24 cellular contexts compared by ENCODE assay signal in genomic region chr2:222076978-222077690, GRCh38.
A peak's percentile ranks its signal among the peaks of the same experiment; 100 is the strongest.
DNase-seq lines count a peak whose midpoint lies in the region; ATAC-seq and TF ChIP-seq lines count a peak whose summit lies in the region.
"Had no signal": no experiment of that assay in that cellular context is flagged by ENCODE, and none has a peak within 500 bp of the region (broad histone marks: within the 10 kb centered on the region; RNA-seq: fewer than 3 reads in every experiment).

No MANE protein-coding gene starts in this region.

- 0 out of 2 replicates have a peak, but pooled peaks cover 2% of the 10 kb centered on the region for H3K27me3 ChIP-seq in Karpas-422 (ENCODE audit: low read length)

- POLR2A ChIA-PET in activated CD4-positive, alpha-beta T cell treated with anti-CD3 and anti-CD28 coated beads for 36 hours (lab: Charles Lee): no interaction called here

- peaks cover 15% of the 10 kb centered on the region for H3K27me3 Mint-ChIP-seq in activated CD4-positive, alpha-beta T cell treated with anti-CD3 and anti-CD28 coated beads for 36 hours
- H3K27me3 Mint-ChIP-seq: central memory CD8-positive, alpha-beta T cell had no signal

- no peaks in the 10 kb centered on the region for H3K4me1 Mint-ChIP-seq in activated CD4-positive, alpha-beta T cell treated with anti-CD3 and anti-CD28 coated beads for 36 hours
- H3K4me1 Mint-ChIP-seq: central memory CD8-positive, alpha-beta T cell had no signal

- no peak overlapping the region for H3K27ac Mint-ChIP-seq in activated CD4-positive, alpha-beta T cell treated with anti-CD3 and anti-CD28 coated beads for 36 hours
- H3K27ac Mint-ChIP-seq: activated CD4-positive, alpha-beta memory T cell treated with anti-CD3 and anti-CD28 coated beads for 36 hours; T-helper 1 cell treated with Interleukin-12 subunit alpha and Interleukin-12 subunit beta and Interleukin-4 antibody, amounts not matched to agents 30 μg/mL and 1 μg/mL, for 36 hours had no signal

- no peaks in the 10 kb centered on the region for H3K9me3 ChIP-seq in Karpas-422 (ENCODE audit: low read length)
- H3K9me3 ChIP-seq: lower lobe of right lung, stomach, transverse colon had no signal

- peak; percentile 14 for DNase-seq in EH (ENCODE audit: low read depth)
- DNase-seq in KBM-7: peak; percentile 53
- peak; percentile 84 for DNase-seq in NOMO-1 treated with DMSO at 0.1 percent for 48 hours (lab: John Stamatoyannopoulos, UW; ENCODE audit: unreplicated experiment)
- DNase-seq in astrocyte of the spinal cord (ENCODE audit: low read depth, low spot score): peak; percentile 73
- no peak for DNase-seq in activated CD4-positive, alpha-beta T cell treated with anti-CD3 and anti-CD28 coated beads for 36 hours
- no peak for DNase-seq in Karpas-422
- DNase-seq in NCI-H2227 treated with DMSO at 0.1 percent for 48 hours (lab: John Stamatoyannopoulos, UW): no peak
- DNase-seq: activated CD4-positive, alpha-beta memory T cell treated with anti-CD3 and anti-CD28 coated beads for 36 hours; activated naive CD4-positive, alpha-beta T cell; activated T-cell treated with anti-CD3 and anti-CD28 coated beads for 4 hours; amygdala; DMS53; dorsolateral prefrontal cortex; foreskin keratinocyte; hippocampal formation; lower lobe of right lung; NCI-H1436; Right ventricle myocardium superior; stomach; transverse colon; WERI-Rb-1 had no signal

- no peak overlapping the region for H3K4me3 ChIP-seq in astrocyte of the spinal cord (ENCODE audit: low read depth, low read length)
- H3K4me3 ChIP-seq in Karpas-422 (ENCODE audit: low read length): no peak overlapping the region
- H3K4me3 ChIP-seq: dorsolateral prefrontal cortex, lower lobe of right lung, stomach, transverse colon had no signal

- no peaks in the 10 kb centered on the region for H3K36me3 ChIP-seq in Karpas-422 (ENCODE audit: insufficient read depth, low read length)
- H3K36me3 ChIP-seq: lower lobe of right lung, stomach, transverse colon, WERI-Rb-1 had no signal

- H3K79me2 ChIP-seq in Karpas-422 (ENCODE audit: low read length): no peaks in the 10 kb centered on the region

- no peaks in the 10 kb centered on the region for H4K20me1 ChIP-seq in Karpas-422 (ENCODE audit: insufficient read depth, low read depth, low read length)

- H3K9ac ChIP-seq in Karpas-422 (ENCODE audit: low read length): no peak overlapping the region

- intact Hi-C loops in activated CD4-positive, alpha-beta T cell treated with anti-CD3 and anti-CD28 coated beads for 36 hours (cut with DNase I, micrococcal nuclease): no loop called here

- H3K4me1 ChIP-seq in Karpas-422 (ENCODE audit: low read length): no peaks in the 10 kb centered on the region
- H3K4me1 ChIP-seq: foreskin keratinocyte, lower lobe of right lung, stomach, transverse colon had no signal

- ATAC-seq in activated CD4-positive, alpha-beta T cell treated with anti-CD3 and anti-CD28 coated beads for 36 hours: no peak
- no peak for ATAC-seq in GM21529 (IDR thresholded peaks at IDR 0.05; ENCODE audit: unreplicated experiment)
- ATAC-seq: foreskin keratinocyte, lower lobe of right lung had no signal

- no peak overlapping the region for H2AFZ ChIP-seq in Karpas-422 (ENCODE audit: low read length)

- CTCF ChIA-PET in activated CD4-positive, alpha-beta T cell treated with anti-CD3 and anti-CD28 coated beads for 36 hours (lab: Charles Lee): no interaction called here

- no peak for TF ChIP-seq CTCF in astrocyte of the spinal cord (IDR thresholded peaks at IDR 0.05; ENCODE audit: low read depth, low read length)

- in situ Hi-C loops in KBM-7 (cut with MboI; ENCODE audit: low pct_unique_long_range_greater_than_20kb, low sequenced_read_pairs): no loop called here
- in situ Hi-C loops in astrocyte of the spinal cord (cut with HindIII; ENCODE audit: low sequenced_read_pairs): no loop called here

- no peaks in the 10 kb centered on the region for H3K9me3 Mint-ChIP-seq in activated CD4-positive, alpha-beta T cell treated with anti-CD3 and anti-CD28 coated beads for 36 hours (ENCODE audit: low read depth)
- H3K9me3 Mint-ChIP-seq: activated CD4-positive, alpha-beta memory T cell treated with anti-CD3 and anti-CD28 coated beads for 36 hours; central memory CD8-positive, alpha-beta T cell; T-helper 1 cell treated with Interleukin-12 subunit alpha and Interleukin-12 subunit beta and Interleukin-4 antibody, amounts not matched to agents 30 μg/mL and 1 μg/mL, for 36 hours had no signal

- H3K4me3 Mint-ChIP-seq in activated CD4-positive, alpha-beta T cell treated with anti-CD3 and anti-CD28 coated beads for 36 hours: no peak overlapping the region
- H3K4me3 Mint-ChIP-seq: activated CD4-positive, alpha-beta memory T cell treated with anti-CD3 and anti-CD28 coated beads for 36 hours; central memory CD8-positive, alpha-beta T cell; T-helper 1 cell treated with Interleukin-12 subunit alpha and Interleukin-12 subunit beta and Interleukin-4 antibody, amounts not matched to agents 30 μg/mL and 1 μg/mL, for 36 hours had no signal

- no peak overlapping the region for H3K4me2 ChIP-seq in Karpas-422 (ENCODE audit: low read depth, low read length, poor library complexity, severe bottlenecking)

- H3K9me2 ChIP-seq in Karpas-422 (replicated peaks; ENCODE audit: insufficient read depth, low read length): no peaks in the 10 kb centered on the region

- no peaks in the 10 kb centered on the region for H3K36me3 Mint-ChIP-seq in activated CD4-positive, alpha-beta T cell treated with anti-CD3 and anti-CD28 coated beads for 36 hours (ENCODE audit: low read depth)
- H3K36me3 Mint-ChIP-seq: activated CD4-positive, alpha-beta memory T cell treated with anti-CD3 and anti-CD28 coated beads for 36 hours had no signal

- no peak overlapping the region for H3K27ac ChIP-seq in Karpas-422 (ENCODE audit: low read length)
- H3K27ac ChIP-seq: dorsolateral prefrontal cortex, foreskin keratinocyte, lower lobe of right lung, stomach, transverse colon, WERI-Rb-1 had no signal

Comparison
In these comparisons a context has a peak if more than half of its experiments do, and no peak if none do; other contexts are left out.
1. DNase-seq: peak in EH (single experiment), KBM-7 (single experiment), NOMO-1 treated with DMSO at 0.1 percent for 48 hours (single experiment) and astrocyte of the spinal cord (single experiment); none in activated CD4-positive, alpha-beta T cell treated with anti-CD3 and anti-CD28 coated beads for 36 hours (single experiment), Karpas-422 (single experiment) and NCI-H2227 treated with DMSO at 0.1 percent for 48 hours (single experiment).